In genomic region chr15:83973816-83974215, GRCh38 we compare ENCODE assay signal across 10 cellular contexts.
DNase-seq lines count a peak whose midpoint lies in the region; TF ChIP-seq lines count a peak whose summit lies in the region.
"Had no signal": no experiment of that assay in that cellular context is flagged by ENCODE, and none has a peak within 500 bp of the region (broad histone marks: within the 10 kb centered on the region; RNA-seq: fewer than 3 reads in every experiment).

No MANE protein-coding gene starts in this region.

- H3K36me3 ChIP-seq in OCI-LY3 (replicated peaks; ENCODE audit: low read depth, low read length), result peaks cover 3% of the 10 kb centered on the region
- no peaks in the 10 kb centered on the region for H3K36me3 ChIP-seq in hepatocyte (replicated peaks; ENCODE audit: insufficient read depth, low read depth)
- no peaks in the 10 kb centered on the region for H3K36me3 ChIP-seq in CD8-positive, alpha-beta memory T cell (ENCODE audit: insufficient read depth, low read length)

- no peaks in the 10 kb centered on the region for H3K9me2 ChIP-seq in hepatocyte (replicated peaks; ENCODE audit: insufficient read depth)

- no peaks in the 10 kb centered on the region for H3K36me3 Mint-ChIP-seq in CD8-positive, alpha-beta memory T cell

- H3K27ac ChIP-seq in OCI-LY3 (ENCODE audit: low read length), result no peak overlapping the region
- no peak overlapping the region for H3K27ac ChIP-seq in hepatocyte
- H3K27ac ChIP-seq in CD8-positive, alpha-beta memory T cell (ENCODE audit: low read depth, low read length), result no peak overlapping the region
- H3K27ac ChIP-seq: parathyroid adenoma had no signal

- H3K9ac ChIP-seq in OCI-LY3 (ENCODE audit: low read length), result no peak overlapping the region
- H3K9ac ChIP-seq: parathyroid adenoma had no signal

- H3K9me3 ChIP-seq in OCI-LY3 (ENCODE audit: insufficient read depth, low read length) (peaks cover 7% of the 10 kb centered on the region; the same call in 1 of the 2 replicates), hepatocyte (ENCODE audit: low read depth) (no peaks in the 10 kb centered on the region)
- no peaks in the 10 kb centered on the region for H3K9me3 ChIP-seq in CD8-positive, alpha-beta memory T cell (ENCODE audit: low read length)

- no peak overlapping the region for H3K4me3 Mint-ChIP-seq in CD8-positive, alpha-beta memory T cell

- no peaks in the 10 kb centered on the region for H3K4me1 Mint-ChIP-seq in CD8-positive, alpha-beta memory T cell

- H3K27me3 ChIP-seq in OCI-LY3 (ENCODE audit: low read depth, low read length) (peaks cover 5% of the 10 kb centered on the region; the same call in 1 of the 2 replicates), hepatocyte (no peaks in the 10 kb centered on the region)
- H3K27me3 ChIP-seq in CD8-positive, alpha-beta memory T cell (ENCODE audit: insufficient read depth, low read length, poor library complexity, severe bottlenecking), result no peaks in the 10 kb centered on the region

- DNase-seq in D341Med (ENCODE audit: low spot score) (peak; percentile 34), GM20000 (ENCODE audit: low spot score) (peak; percentile 39), hepatocyte (ENCODE audit: low spot score) (no peak), NCI-H2107 treated with DMSO at 0.1 percent for 48 hours (lab: John Stamatoyannopoulos, UW; ENCODE audit: unreplicated experiment) (no peak), NCI-H2029 (lab: John Stamatoyannopoulos, UW) (no peak)
- DNase-seq in CD8-positive, alpha-beta memory T cell, result no peak
- DNase-seq in stimulated activated naive CD4-positive, alpha-beta T cell (lab: John Stamatoyannopoulos, UW), result no peak
- DNase-seq: GDM1 had no signal

- H3K27ac Mint-ChIP-seq in CD8-positive, alpha-beta memory T cell, result no peak overlapping the region

- H4K20me1 ChIP-seq in OCI-LY3 (ENCODE audit: insufficient read depth, low read length), result no peaks in the 10 kb centered on the region
- H4K20me1 ChIP-seq in hepatocyte (ENCODE audit: insufficient read depth, poor library complexity, severe bottlenecking), result no peaks in the 10 kb centered on the region

- no peak overlapping the region for H2AFZ ChIP-seq in OCI-LY3 (ENCODE audit: low read depth, low read length)
- H2AFZ ChIP-seq in hepatocyte, result no peak overlapping the region
- H2AFZ ChIP-seq: parathyroid adenoma had no signal

- CTCF ChIA-PET in CD8-positive, alpha-beta memory T cell (lab: Charles Lee), result no interaction called here

- H3K79me2 ChIP-seq in OCI-LY3 (ENCODE audit: low read length), result no peaks in the 10 kb centered on the region
- H3K79me2 ChIP-seq in hepatocyte, result no peaks in the 10 kb centered on the region
- H3K79me2 ChIP-seq: parathyroid adenoma had no signal

- WGBS in hepatocyte (ENCODE audit: low lambda C conversion rate, missing lambda C conversion rate), result 80% methylated on average over 3 of the region's 3 CpGs

- H3K27me3 Mint-ChIP-seq in CD8-positive, alpha-beta memory T cell, result peaks cover 0 to 6% of the 10 kb centered on the region in 2 donors

- H3K9me3 Mint-ChIP-seq in CD8-positive, alpha-beta memory T cell, result peaks cover 0 to 7% (median 0%) of the 10 kb centered on the region in 5 donors

- H3K4me2 ChIP-seq in OCI-LY3 (ENCODE audit: low read length) (no peak overlapping the region), hepatocyte (no peak overlapping the region)

- H3K4me1 ChIP-seq in OCI-LY3 (ENCODE audit: low read length) (no peaks in the 10 kb centered on the region), hepatocyte (ENCODE audit: insufficient read depth) (no peaks in the 10 kb centered on the region)
- no peaks in the 10 kb centered on the region for H3K4me1 ChIP-seq in CD8-positive, alpha-beta memory T cell (ENCODE audit: insufficient read depth, low read length)
- H3K4me1 ChIP-seq: parathyroid adenoma had no signal

- H3K4me3 ChIP-seq in OCI-LY3 (ENCODE audit: low read length) (no peak overlapping the region), hepatocyte (no peak overlapping the region)
- no peak overlapping the region for H3K4me3 ChIP-seq in CD8-positive, alpha-beta memory T cell (ENCODE audit: low read length)

- TF ChIP-seq CTCF in GM20000 (IDR thresholded peaks at IDR 0.05; ENCODE audit: extremely low read depth, missing control alignments) (peak; percentile 48), OCI-LY3 (IDR thresholded peaks at IDR 0.05; ENCODE audit: low read depth, low read length) (peak; percentile 54), hepatocyte (IDR thresholded peaks at IDR 0.05; ENCODE audit: poor library complexity) (peak; percentile 15)

- POLR2A ChIA-PET in CD8-positive, alpha-beta memory T cell (lab: Charles Lee), result no interaction called here

Comparison
In these comparisons a context has a peak if more than half of its experiments do, and no peak if none do; other contexts are left out.
1. DNase-seq: peak in D341Med (single experiment) and GM20000 (single experiment); none in hepatocyte (single experiment), NCI-H2107 treated with DMSO at 0.1 percent for 48 hours (single experiment), NCI-H2029 (single experiment), CD8-positive, alpha-beta memory T cell (0 of 5) and stimulated activated naive CD4-positive, alpha-beta T cell (0 of 6).
2. Peak in every context shown above with its lines, with median percentiles within 50 percentile points of each other: CTCF ChIP-seq.